Comparison of ENCODE assay signal across 9 cellular contexts in the genomic region with DNA sequence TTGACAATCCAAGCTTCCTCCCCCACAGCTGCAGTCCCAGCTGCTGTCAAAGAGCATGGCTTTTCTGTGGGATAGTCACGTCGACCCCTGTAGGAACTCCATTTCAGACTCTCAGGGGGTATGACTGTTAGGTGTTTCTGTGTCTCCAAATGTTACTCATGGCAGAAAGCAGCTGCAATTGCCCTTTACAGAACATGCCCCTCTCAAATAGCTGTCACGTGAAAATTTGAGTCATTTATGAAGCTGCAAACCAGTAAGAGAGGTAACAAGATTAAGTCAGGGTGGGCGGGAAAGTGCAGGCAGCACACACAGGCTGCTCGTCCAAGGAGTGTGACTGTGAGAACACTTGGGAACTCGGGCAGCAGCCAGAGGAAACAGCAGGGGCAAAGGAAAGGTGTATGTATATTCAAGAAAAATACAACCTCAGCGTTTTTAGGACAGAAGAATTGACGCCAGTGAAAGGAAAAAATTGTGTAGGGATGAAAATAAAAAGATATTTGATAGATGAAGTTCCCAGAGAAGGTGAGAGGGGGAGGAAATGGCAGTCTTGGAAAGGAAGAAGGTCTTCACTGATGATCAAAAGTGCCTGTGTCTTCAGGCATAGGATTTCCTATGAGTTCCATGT.
A peak's percentile ranks its signal among the peaks of the same experiment; 100 is the strongest.
DNase-seq lines count a peak whose midpoint lies in the region; ATAC-seq and FAIRE-seq lines count a peak whose summit lies in the region.
"Had no signal": no experiment of that assay in that cellular context is flagged by ENCODE, and none has a peak within 500 bp of the region (broad histone marks: within the 10 kb centered on the region; RNA-seq: fewer than 3 reads in every experiment).

No MANE protein-coding gene starts in this region.

- no peaks in the 10 kb centered on the region for H3K9me3 Mint-ChIP-seq in effector memory CD8-positive, alpha-beta T cell

- peaks cover 2% of the 10 kb centered on the region for H3K36me3 Mint-ChIP-seq in effector memory CD8-positive, alpha-beta T cell (ENCODE audit: insufficient read depth)

- H3K4me3 Mint-ChIP-seq in effector memory CD8-positive, alpha-beta T cell = peak overlapping the region; percentile 60 to 71

- DNase-seq in AG20443 (ENCODE audit: low spot score) = peak; percentile 47
- DNase-seq in GM19238 (ENCODE audit: insufficient read length, low spot score) = peak; percentile 10
- no peak for DNase-seq in effector memory CD8-positive, alpha-beta T cell
- DNase-seq in AML-193 (lab: John Stamatoyannopoulos, UW) = no peak
- no peak for DNase-seq in NCI-H69 (lab: John Stamatoyannopoulos, UW)
- no peak for DNase-seq in frontal cortex (ENCODE audit: low spot score in 2 of 2)
- no peak for DNase-seq in NCI-H510A treated with DMSO at 0.1 percent for 48 hours (lab: John Stamatoyannopoulos, UW)

- peaks cover 6 to 15% of the 10 kb centered on the region in 2 donors for H3K27me3 Mint-ChIP-seq in effector memory CD8-positive, alpha-beta T cell

- H3K27ac Mint-ChIP-seq in effector memory CD8-positive, alpha-beta T cell = peak overlapping the region; percentile 73 to 76
- H3K27ac Mint-ChIP-seq: activated naive CD4-positive, alpha-beta T cell treated with anti-CD3 and anti-CD28 coated beads, Interleukin-2, amount 50 U/mL, for 72 hours had no signal

- ATAC-seq in HG03354 (IDR thresholded peaks at IDR 0.05; ENCODE audit: poor library complexity, severe bottlenecking, unreplicated experiment) = peak; percentile 85
- ATAC-seq in effector memory CD8-positive, alpha-beta T cell (replicated peaks) = no peak

- no peak for FAIRE-seq in frontal cortex (lab: Jason Lieb, UNC)

- peaks cover 10 to 12% of the 10 kb centered on the region in 2 donors for H3K4me1 Mint-ChIP-seq in effector memory CD8-positive, alpha-beta T cell (ENCODE audit: low read depth in 2 of 2)

Comparison
In these comparisons a context has a peak if more than half of its experiments do, and no peak if none do; other contexts are left out.
1. DNase-seq: peak in AG20443 (single experiment) and GM19238 (single experiment); none in effector memory CD8-positive, alpha-beta T cell (0 of 3), AML-193 (0 of 2), NCI-H69 (single experiment), frontal cortex (0 of 2) and NCI-H510A treated with DMSO at 0.1 percent for 48 hours (single experiment).